1 cellular context compared by ENCODE assay signal in genomic region chr11:121418625-121419114, GRCh38.
TF ChIP-seq lines count a peak whose summit lies in the region.

No MANE protein-coding gene starts in this region.

TF ChIP-seq in GM12878, 131 proteins besides CTCF, POLR2A, EP300 and RAD21 (continued from another document):
- TF ChIP-seq HSF1 (IDR thresholded peaks at IDR 0.05; ENCODE audit: low read depth, low read length) (no peak), CREM (IDR thresholded peaks at IDR 0.05; ENCODE audit: low read depth) (0 out of 2 replicates have a peak, but pooled peaks have one; percentile 53), RAD51 (IDR thresholded peaks at IDR 0.05) (no peak), MYC (IDR thresholded peaks at IDR 0.05; ENCODE audit: insufficient read depth, insufficient read length, insufficient replicate concordance, low read length, severe bottlenecking) (no peak), NFXL1 (IDR thresholded peaks at IDR 0.05; ENCODE audit: borderline replicate concordance) (no peak), ELK1 (IDR thresholded peaks at IDR 0.05; ENCODE audit: low read depth, low read length) (peak; percentile 39; the same call in 1 of the 2 replicates), MTA2 (IDR thresholded peaks at IDR 0.05; ENCODE audit: low read depth) (no peak), IRF3 (IDR thresholded peaks at IDR 0.05) (no peak), SUZ12 (IDR thresholded peaks at IDR 0.05; ENCODE audit: unreplicated experiment) (no peak), YY1 (IDR thresholded peaks at IDR 0.05; ENCODE audit: low read depth, low read length) (no peak), FOXM1 (IDR thresholded peaks at IDR 0.05; ENCODE audit: low read depth, low read length) (no peak), GABPA (IDR thresholded peaks at IDR 0.05; ENCODE audit: low read depth) (peak; percentile 72), FOXK2 (IDR thresholded peaks at IDR 0.05) (no peak), CREB1 (IDR thresholded peaks at IDR 0.05; ENCODE audit: low read depth) (peak; percentile 83), ZBTB11 (CRISPR knock-in tag; IDR thresholded peaks at IDR 0.05) (no peak), ZBED1 (IDR thresholded peaks at IDR 0.05; ENCODE audit: borderline replicate concordance) (no peak), ZNF592 (IDR thresholded peaks at IDR 0.05) (no peak), HDGF (IDR thresholded peaks at IDR 0.05) (no peak), BMI1 (IDR thresholded peaks at IDR 0.05; ENCODE audit: borderline replicate concordance) (no peak), EGR1 (IDR thresholded peaks at IDR 0.05; ENCODE audit: borderline replicate concordance in 1 of 2, low read depth in 2 of 2, low read length in 2 of 2) (no peak), CUX1 (IDR thresholded peaks at IDR 0.05; ENCODE audit: insufficient replicate concordance, low read depth, low read length) (no peak), MTA3 (IDR thresholded peaks at IDR 0.05; ENCODE audit: borderline replicate concordance, low read length) (no peak), TCF12 (IDR thresholded peaks at IDR 0.05; ENCODE audit: low read depth, low read length) (peak; percentile 73; the same call in 1 of the 2 replicates), ZNF384 (IDR thresholded peaks at IDR 0.05; ENCODE audit: borderline replicate concordance, low read depth, low read length) (no peak), ETV6 (conservative IDR thresholded peaks at IDR 0.05 in 1 of 2, IDR thresholded peaks at IDR 0.05 in 1 of 2; ENCODE audit: borderline replicate concordance in 1 of 2, low read depth in 1 of 2) (no peak), SMARCA5 (IDR thresholded peaks at IDR 0.05) (no peak)
